In genomic region chr5:151080620-151081425, GRCh38 we compare ENCODE assay signal across 8 cellular contexts. TPM values are rescaled to one million over a fixed set of nuclear protein-coding genes. Genes with fewer than 3 reads are reported as not detected.
A peak's percentile ranks its signal among the peaks of the same experiment; 100 is the strongest.
DNase-seq lines count a peak whose midpoint lies in the region; ATAC-seq and TF ChIP-seq lines count a peak whose summit lies in the region.

Gene TNIP1, minus strand, starts transcription at chr5:151081034. Its CDS starts 15,939 bp downstream, at chr5:151065095.

- no peak for TF ChIP-seq CTCF in GM12875 (IDR thresholded peaks at IDR 0.05; ENCODE audit: borderline replicate concordance, insufficient read depth, low read depth, low read length)
- no peak for TF ChIP-seq CTCF in cardiac muscle cell (IDR thresholded peaks at IDR 0.05; ENCODE audit: low read depth, low read length)
- TF ChIP-seq CTCF in transverse colon (IDR thresholded peaks at IDR 0.05), result peak in 2 of 5 experiments; percentile 4

- in situ Hi-C loops in transverse colon (cut with MboI; ENCODE audit: low pct_ligation_motif_present in 1 of 4, low pct_unique_long_range_greater_than_20kb in 1 of 4, low sequenced_read_pairs in 3 of 4), result no loop called here

- peak; percentile 52 for TF ChIP-seq EP300 in transverse colon (IDR thresholded peaks at IDR 0.05; ENCODE audit: low read depth)

- peaks cover 39% of the 10 kb centered on the region for H3K36me3 Mint-ChIP-seq in activated naive CD8-positive, alpha-beta T cell treated with anti-CD3 and anti-CD28 coated beads, Interleukin-2, amount 50 U/mL, for 24 hours (ENCODE audit: low read depth)

- H3K4me1 ChIP-seq in cardiac muscle cell (ENCODE audit: low read depth) (peaks cover 22% of the 10 kb centered on the region), transverse colon (peaks cover 48 to 83% (median 62%) of the 10 kb centered on the region in 4 donors)

- H3K4me3 ChIP-seq in GM12875 (ENCODE audit: low read depth, low read length) (peak within 1 kb of the TSS; percentile 90), cardiac muscle cell (peak within 1 kb of the TSS; percentile 69), transverse colon (peak within 1 kb of the TSS; percentile 72 to 96 (median 82))

- H3K27ac ChIP-seq in cardiac muscle cell, result peak within 1 kb of the TSS; percentile 98
- peak within 1 kb of the TSS; percentile 97 to 99 (median 98) for H3K27ac ChIP-seq in transverse colon

- ATAC-seq in HG02588 (IDR thresholded peaks at IDR 0.05; ENCODE audit: unreplicated experiment), result peak; percentile 73
- peak; percentile 78 for ATAC-seq in activated naive CD8-positive, alpha-beta T cell treated with anti-CD3 and anti-CD28 coated beads, Interleukin-2, amount 50 U/mL, for 24 hours

- peaks cover 87% of the 10 kb centered on the region for H3K4me1 Mint-ChIP-seq in activated naive CD8-positive, alpha-beta T cell treated with anti-CD3 and anti-CD28 coated beads, Interleukin-2, amount 50 U/mL, for 24 hours

- H3K4me3 Mint-ChIP-seq in activated naive CD8-positive, alpha-beta T cell treated with anti-CD3 and anti-CD28 coated beads, Interleukin-2, amount 50 U/mL, for 24 hours, result peak within 1 kb of the TSS; percentile 91

- DNase-seq in NCI-H1048 (lab: John Stamatoyannopoulos, UW), result peak; percentile 49
- DNase-seq in T follicular helper cell (ENCODE audit: low read depth), result peak; percentile 87
- peak; percentile 98 for DNase-seq in activated naive CD8-positive, alpha-beta T cell treated with anti-CD3 and anti-CD28 coated beads, Interleukin-2, amount 50 U/mL, for 24 hours
- DNase-seq in cardiac muscle cell (ENCODE audit: low read depth in 1 of 2, low spot score in 1 of 2), result peak; percentile 91 to 94
- DNase-seq in pons (ENCODE audit: low spot score), result peak; percentile 90
- DNase-seq in transverse colon, result peak; percentile 97

- intact Hi-C loops in transverse colon (cut with DNase I; ENCODE audit: low total_unique reads), result no loop called here

- no peaks in the 10 kb centered on the region for H3K9me3 Mint-ChIP-seq in activated naive CD8-positive, alpha-beta T cell treated with anti-CD3 and anti-CD28 coated beads, Interleukin-2, amount 50 U/mL, for 24 hours

- H3K27me3 ChIP-seq in cardiac muscle cell (no peaks in the 10 kb centered on the region), transverse colon (no peaks in the 10 kb centered on the region)

- H3K36me3 ChIP-seq in cardiac muscle cell, result no peaks in the 10 kb centered on the region
- H3K36me3 ChIP-seq in transverse colon, result no peaks in the 10 kb centered on the region

- H3K27ac Mint-ChIP-seq in activated naive CD8-positive, alpha-beta T cell treated with anti-CD3 and anti-CD28 coated beads, Interleukin-2, amount 50 U/mL, for 24 hours, result peak within 1 kb of the TSS; percentile 97

- no peaks in the 10 kb centered on the region for H3K27me3 Mint-ChIP-seq in activated naive CD8-positive, alpha-beta T cell treated with anti-CD3 and anti-CD28 coated beads, Interleukin-2, amount 50 U/mL, for 24 hours

- TF ChIP-seq POLR2A in transverse colon (IDR thresholded peaks at IDR 0.05), result peak; percentile 96

- H3K9me3 ChIP-seq in cardiac muscle cell (ENCODE audit: low read depth), result no peaks in the 10 kb centered on the region
- no peaks in the 10 kb centered on the region for H3K9me3 ChIP-seq in transverse colon

- WGBS in transverse colon (ENCODE audit: low coverage in 1 of 2), 2 donors, result 0% methylated on average over 42 of the region's 84 CpGs; no CpG with 5 or more reads in 1 of the 2 donors

RNA-seq across cellular contexts. Expression of gene TNIP1, which starts in this region (rescaled TPM):
- total RNA-seq in cardiac muscle cell (134 and 147 TPM in 2 replicates), transverse colon (100 to 1,000 TPM in 3 of 4 donors, 10 to 100 TPM in 1; 63.9 to 296 (median 223) TPM)
- polyA plus RNA-seq in cardiac muscle cell, result 94.9 and 104 TPM in 2 replicates

Comparison
In these comparisons a context has a peak if more than half of its experiments do, and no peak if none do; other contexts are left out.
1. Peak in every context shown above with its lines: DNase-seq, ATAC-seq, H3K4me3 ChIP-seq and H3K27ac ChIP-seq.